ENCODE assay signal across 7 cellular contexts in genomic region chr19:1253514-1254080, GRCh38. TPM values are rescaled to one million over a fixed set of nuclear protein-coding genes. Genes with fewer than 3 reads are reported as not detected.
DNase-seq lines count a peak whose midpoint lies in the region; ATAC-seq and TF ChIP-seq lines count a peak whose summit lies in the region.

No MANE protein-coding gene starts in this region.

- H3K36me3 Mint-ChIP-seq in activated naive CD8-positive, alpha-beta T cell treated with anti-CD3 and anti-CD28 coated beads, Interleukin-2, amount 10 ng/mL, durations not matched to agents 7 days and 5 days: peaks cover 16% of the 10 kb centered on the region

- peaks cover 59 to 75% (median 70%) of the 10 kb centered on the region in 4 donors for H3K4me1 ChIP-seq in stomach

- TF ChIP-seq POLR2A in stomach (IDR thresholded peaks at IDR 0.05): no peak

- peak overlapping the region; percentile 80 to 100 (median 100) for H3K27ac ChIP-seq in stomach

- no peaks in the 10 kb centered on the region for H3K9me3 Mint-ChIP-seq in activated naive CD8-positive, alpha-beta T cell treated with anti-CD3 and anti-CD28 coated beads, Interleukin-2, amount 10 ng/mL, durations not matched to agents 7 days and 5 days

- H3K36me3 ChIP-seq in kidney epithelial cell (ENCODE audit: control insufficient read depth, insufficient read depth, low read length) (peaks cover 10% of the 10 kb centered on the region), stomach (peaks cover 56 to 69% (median 61%) of the 10 kb centered on the region in 4 donors)

- POLR2A ChIA-PET in activated naive CD8-positive, alpha-beta T cell treated with anti-CD3 and anti-CD28 coated beads, Interleukin-2, amount 10 ng/mL, durations not matched to agents 7 days and 5 days (lab: Charles Lee): interaction anchor here (0.5 to 6.6 kb wide), 13 partner anchors 8 to 288 kb away, joined by 3 to 115 read pairs (median 7); partner anchors contain the start of genes ARHGAP45, ATP5F1D, CIRBP and FAM174C

- peaks cover 19% of the 10 kb centered on the region for H3K4me1 Mint-ChIP-seq in activated naive CD8-positive, alpha-beta T cell treated with anti-CD3 and anti-CD28 coated beads, Interleukin-2, amount 10 ng/mL, durations not matched to agents 7 days and 5 days

- no peak for ATAC-seq in activated naive CD8-positive, alpha-beta T cell treated with anti-CD3 and anti-CD28 coated beads, Interleukin-2, amount 10 ng/mL, durations not matched to agents 7 days and 5 days (ENCODE audit: low read depth)

- no peak for TF ChIP-seq CTCF in kidney epithelial cell (IDR thresholded peaks at IDR 0.05; ENCODE audit: insufficient read depth, low read length, poor library complexity, severe bottlenecking)
- no peak for TF ChIP-seq CTCF in stomach (IDR thresholded peaks at IDR 0.05)

- WGBS in stomach, 5 donors: 27 to 35% (median 32%) methylated on average over 6 to 23 of the region's 23 CpGs

- peak overlapping the region; percentile 93 for H3K4me3 Mint-ChIP-seq in activated naive CD8-positive, alpha-beta T cell treated with anti-CD3 and anti-CD28 coated beads, Interleukin-2, amount 10 ng/mL, durations not matched to agents 7 days and 5 days

- H3K27me3 Mint-ChIP-seq in activated naive CD8-positive, alpha-beta T cell treated with anti-CD3 and anti-CD28 coated beads, Interleukin-2, amount 10 ng/mL, durations not matched to agents 7 days and 5 days: no peaks in the 10 kb centered on the region

- H3K4me3 ChIP-seq in kidney epithelial cell (ENCODE audit: low read depth, low read length) (peak overlapping the region; percentile 3), stomach (peak overlapping the region; percentile 68 to 94 (median 84))

- intact Hi-C loops in stomach (cut with DNase I; ENCODE audit: low total_unique reads): no loop called here

- peak; percentile 68 for DNase-seq in HT-29 (ENCODE audit: low spot score)
- peak; percentile 71 for DNase-seq in activated naive CD8-positive, alpha-beta T cell treated with anti-CD3 and anti-CD28 coated beads, Interleukin-2, amount 10 ng/mL, durations not matched to agents 7 days and 5 days
- no peak for DNase-seq in kidney epithelial cell (ENCODE audit: low read depth)
- DNase-seq in stomach: no peak
- DNase-seq in ureter (ENCODE audit: low spot score): no peak
- no peak for DNase-seq in NK-92 (lab: John Stamatoyannopoulos, UW; ENCODE audit: unreplicated experiment)
- DNase-seq in activated gamma-delta T cell treated with Interleukin-2 at 50 U/mL for 16 hours: no peak

- H3K9me3 ChIP-seq in stomach: no peaks in the 10 kb centered on the region

- peak overlapping the region; percentile 85 for H3K27ac Mint-ChIP-seq in activated naive CD8-positive, alpha-beta T cell treated with anti-CD3 and anti-CD28 coated beads, Interleukin-2, amount 10 ng/mL, durations not matched to agents 7 days and 5 days

- H3K27me3 ChIP-seq in kidney epithelial cell (ENCODE audit: control insufficient read depth, insufficient read depth, low read length) (no peaks in the 10 kb centered on the region), stomach (no peaks in the 10 kb centered on the region)

- no peak for TF ChIP-seq EP300 in stomach (IDR thresholded peaks at IDR 0.05)

RNA-seq across cellular contexts. Expression of gene MIDN, which starts 5.2 kb away (rescaled TPM):
- total RNA-seq in HT-29 (2014; rRNA removed; shearing (Covaris generic)): 32.5 and 38.6 TPM in 2 replicates
- total RNA-seq in activated naive CD8-positive, alpha-beta T cell treated with anti-CD3 and anti-CD28 coated beads, Interleukin-2, amount 10 ng/mL, durations not matched to agents 7 days and 5 days: 10 to 100 TPM; 75.2 to 80.7 TPM
- total RNA-seq in kidney epithelial cell: 66.8 and 69.4 TPM in 2 replicates
- total RNA-seq in stomach: 100 to 1,000 TPM in 1 of 5 donors, 10 to 100 TPM in 4; 31.6 to 118 (median 54.6) TPM
- polyA plus RNA-seq in stomach: 10 to 100 TPM; 17.0 to 29.2 (median 21.0) TPM
- total RNA-seq in ureter: 121 TPM

RNA-seq across cellular contexts. Expression of gene ATP5F1D, which starts 12.0 kb away (rescaled TPM):
- 142 and 159 TPM in 2 replicates for total RNA-seq in HT-29 (2014; rRNA removed; shearing (Covaris generic))
- total RNA-seq in activated naive CD8-positive, alpha-beta T cell treated with anti-CD3 and anti-CD28 coated beads, Interleukin-2, amount 10 ng/mL, durations not matched to agents 7 days and 5 days: 100 to 1,000 TPM; 157 to 161 TPM
- total RNA-seq in kidney epithelial cell (55.3 and 69.8 TPM in 2 replicates), stomach (100 to 1,000 TPM in 2 of 5 donors, 10 to 100 TPM in 3; 26.4 to 905 (median 37.9) TPM), ureter (144 TPM)
- 100 to 1,000 TPM; 355 to 508 (median 358) TPM for polyA plus RNA-seq in stomach

RNA-seq across cellular contexts. Expression of gene CIRBP, which starts 15.5 kb away (rescaled TPM):
- 72.3 and 72.7 TPM in 2 replicates for total RNA-seq in HT-29 (2014; rRNA removed; shearing (Covaris generic))
- total RNA-seq in activated naive CD8-positive, alpha-beta T cell treated with anti-CD3 and anti-CD28 coated beads, Interleukin-2, amount 10 ng/mL, durations not matched to agents 7 days and 5 days: 100 to 1,000 TPM; 327 to 342 TPM
- total RNA-seq in kidney epithelial cell (298 and 403 TPM in 2 replicates), stomach (100 to 1,000 TPM; 250 to 520 (median 327) TPM), ureter (524 TPM)
- polyA plus RNA-seq in stomach: 100 to 1,000 TPM; 307 to 686 (median 385) TPM

RNA-seq across cellular contexts. Expression of gene CBARP, which starts 15.8 kb away (rescaled TPM):
- 2.4 and 3.9 TPM in 2 replicates for total RNA-seq in HT-29 (2014; rRNA removed; shearing (Covaris generic))
- total RNA-seq in activated naive CD8-positive, alpha-beta T cell treated with anti-CD3 and anti-CD28 coated beads, Interleukin-2, amount 10 ng/mL, durations not matched to agents 7 days and 5 days: under 1 TPM; 0.14 to 0.17 TPM
- 5.1 and 10.5 TPM in 2 replicates for total RNA-seq in kidney epithelial cell
- 1 to 10 TPM in 2 of 5 donors, not detected in 3; 1.3 to 8.9 TPM for total RNA-seq in stomach
- polyA plus RNA-seq in stomach: under 1 TPM in 2 of 3 donors, not detected in 1; 0.19 to 0.28 TPM
- 0.73 TPM for total RNA-seq in ureter

RNA-seq across cellular contexts. Expression of gene FAM174C, which starts 21.7 kb away (rescaled TPM):
- total RNA-seq in HT-29 (2014; rRNA removed; shearing (Covaris generic)): 156 and 183 TPM in 2 replicates
- 10 to 100 TPM; 44.5 to 48.3 TPM for total RNA-seq in activated naive CD8-positive, alpha-beta T cell treated with anti-CD3 and anti-CD28 coated beads, Interleukin-2, amount 10 ng/mL, durations not matched to agents 7 days and 5 days
- 58.5 and 75.0 TPM in 2 replicates for total RNA-seq in kidney epithelial cell
- total RNA-seq in stomach: 100 to 1,000 TPM in 2 of 5 donors, 10 to 100 TPM in 2, 1 to 10 TPM in 1; 6.2 to 240 (median 23.7) TPM
- 100 to 1,000 TPM in 1 of 3 donors, 10 to 100 TPM in 2; 75.8 to 102 (median 80.3) TPM for polyA plus RNA-seq in stomach
- 47.5 TPM for total RNA-seq in ureter

Comparison
In these comparisons a context has a peak if more than half of its experiments do, and no peak if none do; other contexts are left out.
1. DNase-seq: peak in HT-29 (single experiment) and activated naive CD8-positive, alpha-beta T cell treated with anti-CD3 and anti-CD28 coated beads, Interleukin-2, amount 10 ng/mL, durations not matched to agents 7 days and 5 days (single experiment); none in kidney epithelial cell (single experiment), stomach (single experiment), ureter (single experiment), NK-92 (single experiment) and activated gamma-delta T cell treated with Interleukin-2 at 50 U/mL for 16 hours (single experiment).